Comparison of ENCODE assay signal across 20 cellular contexts in the genomic region with DNA sequence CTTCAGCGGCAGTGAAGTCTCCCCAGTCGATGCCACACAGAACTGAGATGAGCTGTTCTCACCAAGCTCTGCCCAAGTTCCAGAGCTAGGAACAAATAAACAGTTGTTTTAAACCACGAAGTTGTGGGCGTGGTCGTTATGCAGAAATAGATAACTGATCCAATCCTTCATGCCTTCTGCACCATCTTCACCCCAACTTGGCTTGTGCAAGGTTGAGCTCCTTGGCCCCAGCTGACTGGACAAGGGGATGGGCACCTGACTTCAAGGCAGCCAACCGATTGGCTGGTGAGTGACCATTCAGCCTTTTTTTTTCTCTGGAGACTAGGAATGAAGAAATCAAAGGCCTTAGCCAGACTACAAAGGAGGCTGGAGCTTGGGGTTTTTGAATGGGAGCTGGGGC.
DNase-seq lines count a peak whose midpoint lies in the region; FAIRE-seq and TF ChIP-seq lines count a peak whose summit lies in the region.
"Had no signal": no experiment of that assay in that cellular context is flagged by ENCODE, and none has a peak within 500 bp of the region (broad histone marks: within the 10 kb centered on the region; RNA-seq: fewer than 3 reads in every experiment).

No MANE protein-coding gene starts in this region.

- H3K36me3 ChIP-seq in SK-N-MC (ENCODE audit: insufficient read depth, low read length), result no peaks in the 10 kb centered on the region; the same call in 1 of the 2 replicates
- H3K36me3 ChIP-seq: left ventricle myocardium inferior, Peyer's patch, SJSA1 had no signal

- H3K9ac ChIP-seq in SK-N-MC (ENCODE audit: insufficient read length), result no peak overlapping the region

- no peak for TF ChIP-seq POLR2A in erythroblast (IDR thresholded peaks at IDR 0.05; ENCODE audit: low read length)

- H3K27ac ChIP-seq in SK-N-MC (peak overlapping the region; percentile 83), substantia nigra (ENCODE audit: low read depth, low read length, poor library complexity, severe bottlenecking) (peak overlapping the region; percentile 75)
- H3K27ac ChIP-seq: HL-60, Peyer's patch, SJSA1 had no signal

- no peak overlapping the region for H3K4me3 ChIP-seq in SK-N-MC
- H3K4me3 ChIP-seq: left ventricle myocardium inferior, Peyer's patch, SJSA1 had no signal

- DNase-seq in HTR-8/SVneo (ENCODE audit: insufficient read length, low spot score) (no peak), SK-N-MC (ENCODE audit: low read depth, low spot score) (no peak), erythroblast (lab: John Stamatoyannopoulos, UW) (peak; percentile 46 to 73), substantia nigra (lab: John Stamatoyannopoulos, UW) (no peak), HuH-7 (ENCODE audit: low spot score) (no peak), DMS153 treated with DMSO at 0.1 percent for 48 hours (lab: John Stamatoyannopoulos, UW; ENCODE audit: unreplicated experiment) (no peak), GM19240 (ENCODE audit: insufficient read length, low spot score) (no peak)
- DNase-seq: AML-193; Caco-2; endodermal cell; left ventricle myocardium inferior; NCI-H1048; NCI-H2029 treated with DMSO at 0.1 percent for 48 hours; Peyer's patch; stimulated activated CD4-positive, alpha-beta T cell treated with anti-CD3 and anti-CD28 coated beads, Interleukin-4, amount 100 ng/mL, for 24 hours; stimulated activated naive CD8-positive, alpha-beta T cell treated with anti-CD3 and anti-CD28 coated beads, Interleukin-15, amount 100 ng/mL, for 72 hours; T-helper 9 cell had no signal

- H3K9me3 ChIP-seq in SK-N-MC (ENCODE audit: low read depth, low read length), result no peaks in the 10 kb centered on the region
- H3K9me3 ChIP-seq: Caco-2, left ventricle myocardium inferior, Peyer's patch, SJSA1 had no signal

- peak; percentile 62 for FAIRE-seq in HTR-8/SVneo (lab: Jason Lieb, UNC)
- FAIRE-seq: colon had no signal

Comparison
In these comparisons a context has a peak if more than half of its experiments do, and no peak if none do; other contexts are left out.
1. DNase-seq: peak in erythroblast (2 of 2); none in HTR-8/SVneo (single experiment), SK-N-MC (single experiment), substantia nigra (0 of 49), HuH-7 (single experiment), DMS153 treated with DMSO at 0.1 percent for 48 hours (single experiment) and GM19240 (single experiment).